ENCODE assay signal across 1 cellular context in the genomic region with DNA sequence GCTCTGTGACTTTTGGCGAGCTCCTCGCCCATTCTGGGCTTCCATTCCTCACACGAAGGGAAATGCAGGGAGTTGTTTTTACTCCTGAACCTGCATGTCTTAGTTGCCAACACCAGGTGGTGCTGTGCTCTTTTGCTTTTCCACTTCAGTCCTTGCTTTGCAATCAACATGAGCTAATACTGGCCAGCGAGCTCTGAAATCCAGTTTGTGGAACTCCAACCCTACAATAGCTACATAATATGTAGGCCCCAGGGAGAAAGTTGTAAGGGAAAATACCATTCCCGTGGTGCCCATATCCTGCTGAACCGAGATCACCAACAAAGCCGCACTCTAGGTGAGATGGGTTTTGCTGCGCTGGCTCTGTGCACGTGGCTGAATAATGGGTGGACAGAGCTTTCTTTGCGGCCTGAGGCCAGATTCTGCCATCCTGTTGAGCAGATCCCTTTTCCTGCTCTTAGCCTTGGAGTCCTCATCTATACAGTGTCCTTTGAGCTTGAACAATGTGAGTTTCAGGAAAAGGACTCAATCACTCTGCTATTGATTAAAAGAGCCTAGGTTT.
TF ChIP-seq lines count a peak whose summit lies in the region.

No MANE protein-coding gene starts in this region.

TF ChIP-seq in K562, 482 proteins besides CTCF, POLR2A, EP300 and RAD21 (continued from another document and continues in another):
- TF ChIP-seq, protein P1, sequence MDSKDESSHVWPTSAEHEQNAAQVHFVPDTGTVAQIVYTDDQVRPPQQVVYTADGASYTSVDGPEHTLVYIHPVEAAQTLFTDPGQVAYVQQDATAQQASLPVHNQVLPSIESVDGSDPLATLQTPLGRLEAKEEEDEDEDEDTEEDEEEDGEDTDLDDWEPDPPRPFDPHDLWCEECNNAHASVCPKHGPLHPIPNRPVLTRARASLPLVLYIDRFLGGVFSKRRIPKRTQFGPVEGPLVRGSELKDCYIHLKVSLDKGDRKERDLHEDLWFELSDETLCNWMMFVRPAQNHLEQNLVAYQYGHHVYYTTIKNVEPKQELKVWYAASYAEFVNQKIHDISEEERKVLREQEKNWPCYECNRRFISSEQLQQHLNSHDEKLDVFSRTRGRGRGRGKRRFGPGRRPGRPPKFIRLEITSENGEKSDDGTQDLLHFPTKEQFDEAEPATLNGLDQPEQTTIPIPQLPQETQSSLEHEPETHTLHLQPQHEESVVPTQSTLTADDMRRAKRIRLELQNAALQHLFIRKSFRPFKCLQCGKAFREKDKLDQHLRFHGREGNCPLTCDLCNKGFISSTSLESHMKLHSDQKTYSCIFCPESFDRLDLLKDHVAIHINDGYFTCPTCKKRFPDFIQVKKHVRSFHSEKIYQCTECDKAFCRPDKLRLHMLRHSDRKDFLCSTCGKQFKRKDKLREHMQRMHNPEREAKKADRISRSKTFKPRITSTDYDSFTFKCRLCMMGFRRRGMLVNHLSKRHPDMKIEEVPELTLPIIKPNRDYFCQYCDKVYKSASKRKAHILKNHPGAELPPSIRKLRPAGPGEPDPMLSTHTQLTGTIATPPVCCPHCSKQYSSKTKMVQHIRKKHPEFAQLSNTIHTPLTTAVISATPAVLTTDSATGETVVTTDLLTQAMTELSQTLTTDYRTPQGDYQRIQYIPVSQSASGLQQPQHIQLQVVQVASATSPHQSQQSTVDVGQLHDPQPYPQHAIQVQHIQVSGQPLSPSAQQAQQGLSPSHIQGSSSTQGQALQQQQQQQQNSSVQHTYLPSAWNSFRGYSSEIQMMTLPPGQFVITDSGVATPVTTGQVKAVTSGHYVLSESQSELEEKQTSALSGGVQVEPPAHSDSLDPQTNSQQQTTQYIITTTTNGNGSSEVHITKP (IDR thresholded peaks at IDR 0.05; ENCODE audit: partially characterized antibody): peak; percentile 4
- TF ChIP-seq, protein P2, sequence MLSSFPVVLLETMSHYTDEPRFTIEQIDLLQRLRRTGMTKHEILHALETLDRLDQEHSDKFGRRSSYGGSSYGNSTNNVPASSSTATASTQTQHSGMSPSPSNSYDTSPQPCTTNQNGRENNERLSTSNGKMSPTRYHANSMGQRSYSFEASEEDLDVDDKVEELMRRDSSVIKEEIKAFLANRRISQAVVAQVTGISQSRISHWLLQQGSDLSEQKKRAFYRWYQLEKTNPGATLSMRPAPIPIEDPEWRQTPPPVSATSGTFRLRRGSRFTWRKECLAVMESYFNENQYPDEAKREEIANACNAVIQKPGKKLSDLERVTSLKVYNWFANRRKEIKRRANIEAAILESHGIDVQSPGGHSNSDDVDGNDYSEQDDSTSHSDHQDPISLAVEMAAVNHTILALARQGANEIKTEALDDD (IDR thresholded peaks at IDR 0.05): 0 out of 2 replicates have a peak, but pooled peaks have one; percentile 17
- TF ChIP-seq SMAD2 (IDR thresholded peaks at IDR 0.05; ENCODE audit: low read depth, low read length) (no peak), HNRNPH1 (optimal IDR thresholded peaks at IDR 0.05; ENCODE audit: low read depth, low read length) (no peak), ZNF79 (CRISPR knock-in tag; IDR thresholded peaks at IDR 0.05; ENCODE audit: low read depth) (no peak), ZNF24 (IDR thresholded peaks at IDR 0.05) (peak; percentile 38; the same call in 1 of the 2 replicates), PHB2 (IDR thresholded peaks at IDR 0.05; ENCODE audit: low read depth) (no peak), ZKSCAN3 (CRISPR knock-in tag; IDR thresholded peaks at IDR 0.05) (no peak), TEAD1 (CRISPR knock-in tag; IDR thresholded peaks at IDR 0.05) (peak; percentile 33 to 65; a peak in 1 of 4 replicates), ZKSCAN8 (CRISPR knock-in tag; IDR thresholded peaks at IDR 0.05) (no peak), MBD2 (IDR thresholded peaks at IDR 0.05; ENCODE audit: borderline replicate concordance, low read depth) (no peak), ZNF785 (CRISPR knock-in tag; IDR thresholded peaks at IDR 0.05) (no peak), ZNF174 (CRISPR knock-in tag; IDR thresholded peaks at IDR 0.05) (peak; percentile 25; the same call in 1 of the 2 replicates), YBX1 (IDR thresholded peaks at IDR 0.05) (no peak), ZNF41 (CRISPR knock-in tag; conservative IDR thresholded peaks at IDR 0.05) (peak; percentile 78; the same call in 1 of the 2 replicates), THRAP3 (IDR thresholded peaks at IDR 0.05; ENCODE audit: borderline replicate concordance) (no peak), ZNF717 (CRISPR knock-in tag; IDR thresholded peaks at IDR 0.05) (no peak), KDM2B (CRISPR knock-in tag; IDR thresholded peaks at IDR 0.05) (no peak), SPI1 (IDR thresholded peaks at IDR 0.05; ENCODE audit: borderline replicate concordance, low read depth, low read length) (0 out of 2 replicates have a peak, but pooled peaks have one; percentile 15), NR2C1 (IDR thresholded peaks at IDR 0.05) (no peak), NR2C1 (tag; IDR thresholded peaks at IDR 0.05) (peak; percentile 56), ZFP30 (CRISPR knock-in tag; IDR thresholded peaks at IDR 0.05; ENCODE audit: borderline replicate concordance) (no peak), PHF21A (IDR thresholded peaks at IDR 0.05; ENCODE audit: borderline replicate concordance, low read depth) (no peak)
- TF ChIP-seq, protein P3, sequence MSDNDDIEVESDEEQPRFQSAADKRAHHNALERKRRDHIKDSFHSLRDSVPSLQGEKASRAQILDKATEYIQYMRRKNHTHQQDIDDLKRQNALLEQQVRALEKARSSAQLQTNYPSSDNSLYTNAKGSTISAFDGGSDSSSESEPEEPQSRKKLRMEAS (CRISPR knock-in tag; IDR thresholded peaks at IDR 0.05): peak; percentile 64
- TF ChIP-seq, protein P4, sequence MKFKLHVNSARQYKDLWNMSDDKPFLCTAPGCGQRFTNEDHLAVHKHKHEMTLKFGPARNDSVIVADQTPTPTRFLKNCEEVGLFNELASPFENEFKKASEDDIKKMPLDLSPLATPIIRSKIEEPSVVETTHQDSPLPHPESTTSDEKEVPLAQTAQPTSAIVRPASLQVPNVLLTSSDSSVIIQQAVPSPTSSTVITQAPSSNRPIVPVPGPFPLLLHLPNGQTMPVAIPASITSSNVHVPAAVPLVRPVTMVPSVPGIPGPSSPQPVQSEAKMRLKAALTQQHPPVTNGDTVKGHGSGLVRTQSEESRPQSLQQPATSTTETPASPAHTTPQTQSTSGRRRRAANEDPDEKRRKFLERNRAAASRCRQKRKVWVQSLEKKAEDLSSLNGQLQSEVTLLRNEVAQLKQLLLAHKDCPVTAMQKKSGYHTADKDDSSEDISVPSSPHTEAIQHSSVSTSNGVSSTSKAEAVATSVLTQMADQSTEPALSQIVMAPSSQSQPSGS (CRISPR knock-in tag; IDR thresholded peaks at IDR 0.05): no peak
- TF ChIP-seq, protein P5, sequence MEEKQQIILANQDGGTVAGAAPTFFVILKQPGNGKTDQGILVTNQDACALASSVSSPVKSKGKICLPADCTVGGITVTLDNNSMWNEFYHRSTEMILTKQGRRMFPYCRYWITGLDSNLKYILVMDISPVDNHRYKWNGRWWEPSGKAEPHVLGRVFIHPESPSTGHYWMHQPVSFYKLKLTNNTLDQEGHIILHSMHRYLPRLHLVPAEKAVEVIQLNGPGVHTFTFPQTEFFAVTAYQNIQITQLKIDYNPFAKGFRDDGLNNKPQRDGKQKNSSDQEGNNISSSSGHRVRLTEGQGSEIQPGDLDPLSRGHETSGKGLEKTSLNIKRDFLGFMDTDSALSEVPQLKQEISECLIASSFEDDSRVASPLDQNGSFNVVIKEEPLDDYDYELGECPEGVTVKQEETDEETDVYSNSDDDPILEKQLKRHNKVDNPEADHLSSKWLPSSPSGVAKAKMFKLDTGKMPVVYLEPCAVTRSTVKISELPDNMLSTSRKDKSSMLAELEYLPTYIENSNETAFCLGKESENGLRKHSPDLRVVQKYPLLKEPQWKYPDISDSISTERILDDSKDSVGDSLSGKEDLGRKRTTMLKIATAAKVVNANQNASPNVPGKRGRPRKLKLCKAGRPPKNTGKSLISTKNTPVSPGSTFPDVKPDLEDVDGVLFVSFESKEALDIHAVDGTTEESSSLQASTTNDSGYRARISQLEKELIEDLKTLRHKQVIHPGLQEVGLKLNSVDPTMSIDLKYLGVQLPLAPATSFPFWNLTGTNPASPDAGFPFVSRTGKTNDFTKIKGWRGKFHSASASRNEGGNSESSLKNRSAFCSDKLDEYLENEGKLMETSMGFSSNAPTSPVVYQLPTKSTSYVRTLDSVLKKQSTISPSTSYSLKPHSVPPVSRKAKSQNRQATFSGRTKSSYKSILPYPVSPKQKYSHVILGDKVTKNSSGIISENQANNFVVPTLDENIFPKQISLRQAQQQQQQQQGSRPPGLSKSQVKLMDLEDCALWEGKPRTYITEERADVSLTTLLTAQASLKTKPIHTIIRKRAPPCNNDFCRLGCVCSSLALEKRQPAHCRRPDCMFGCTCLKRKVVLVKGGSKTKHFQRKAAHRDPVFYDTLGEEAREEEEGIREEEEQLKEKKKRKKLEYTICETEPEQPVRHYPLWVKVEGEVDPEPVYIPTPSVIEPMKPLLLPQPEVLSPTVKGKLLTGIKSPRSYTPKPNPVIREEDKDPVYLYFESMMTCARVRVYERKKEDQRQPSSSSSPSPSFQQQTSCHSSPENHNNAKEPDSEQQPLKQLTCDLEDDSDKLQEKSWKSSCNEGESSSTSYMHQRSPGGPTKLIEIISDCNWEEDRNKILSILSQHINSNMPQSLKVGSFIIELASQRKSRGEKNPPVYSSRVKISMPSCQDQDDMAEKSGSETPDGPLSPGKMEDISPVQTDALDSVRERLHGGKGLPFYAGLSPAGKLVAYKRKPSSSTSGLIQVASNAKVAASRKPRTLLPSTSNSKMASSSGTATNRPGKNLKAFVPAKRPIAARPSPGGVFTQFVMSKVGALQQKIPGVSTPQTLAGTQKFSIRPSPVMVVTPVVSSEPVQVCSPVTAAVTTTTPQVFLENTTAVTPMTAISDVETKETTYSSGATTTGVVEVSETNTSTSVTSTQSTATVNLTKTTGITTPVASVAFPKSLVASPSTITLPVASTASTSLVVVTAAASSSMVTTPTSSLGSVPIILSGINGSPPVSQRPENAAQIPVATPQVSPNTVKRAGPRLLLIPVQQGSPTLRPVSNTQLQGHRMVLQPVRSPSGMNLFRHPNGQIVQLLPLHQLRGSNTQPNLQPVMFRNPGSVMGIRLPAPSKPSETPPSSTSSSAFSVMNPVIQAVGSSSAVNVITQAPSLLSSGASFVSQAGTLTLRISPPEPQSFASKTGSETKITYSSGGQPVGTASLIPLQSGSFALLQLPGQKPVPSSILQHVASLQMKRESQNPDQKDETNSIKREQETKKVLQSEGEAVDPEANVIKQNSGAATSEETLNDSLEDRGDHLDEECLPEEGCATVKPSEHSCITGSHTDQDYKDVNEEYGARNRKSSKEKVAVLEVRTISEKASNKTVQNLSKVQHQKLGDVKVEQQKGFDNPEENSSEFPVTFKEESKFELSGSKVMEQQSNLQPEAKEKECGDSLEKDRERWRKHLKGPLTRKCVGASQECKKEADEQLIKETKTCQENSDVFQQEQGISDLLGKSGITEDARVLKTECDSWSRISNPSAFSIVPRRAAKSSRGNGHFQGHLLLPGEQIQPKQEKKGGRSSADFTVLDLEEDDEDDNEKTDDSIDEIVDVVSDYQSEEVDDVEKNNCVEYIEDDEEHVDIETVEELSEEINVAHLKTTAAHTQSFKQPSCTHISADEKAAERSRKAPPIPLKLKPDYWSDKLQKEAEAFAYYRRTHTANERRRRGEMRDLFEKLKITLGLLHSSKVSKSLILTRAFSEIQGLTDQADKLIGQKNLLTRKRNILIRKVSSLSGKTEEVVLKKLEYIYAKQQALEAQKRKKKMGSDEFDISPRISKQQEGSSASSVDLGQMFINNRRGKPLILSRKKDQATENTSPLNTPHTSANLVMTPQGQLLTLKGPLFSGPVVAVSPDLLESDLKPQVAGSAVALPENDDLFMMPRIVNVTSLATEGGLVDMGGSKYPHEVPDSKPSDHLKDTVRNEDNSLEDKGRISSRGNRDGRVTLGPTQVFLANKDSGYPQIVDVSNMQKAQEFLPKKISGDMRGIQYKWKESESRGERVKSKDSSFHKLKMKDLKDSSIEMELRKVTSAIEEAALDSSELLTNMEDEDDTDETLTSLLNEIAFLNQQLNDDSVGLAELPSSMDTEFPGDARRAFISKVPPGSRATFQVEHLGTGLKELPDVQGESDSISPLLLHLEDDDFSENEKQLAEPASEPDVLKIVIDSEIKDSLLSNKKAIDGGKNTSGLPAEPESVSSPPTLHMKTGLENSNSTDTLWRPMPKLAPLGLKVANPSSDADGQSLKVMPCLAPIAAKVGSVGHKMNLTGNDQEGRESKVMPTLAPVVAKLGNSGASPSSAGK (IDR thresholded peaks at IDR 0.05): peak; percentile 78
- TF ChIP-seq, protein P6, sequence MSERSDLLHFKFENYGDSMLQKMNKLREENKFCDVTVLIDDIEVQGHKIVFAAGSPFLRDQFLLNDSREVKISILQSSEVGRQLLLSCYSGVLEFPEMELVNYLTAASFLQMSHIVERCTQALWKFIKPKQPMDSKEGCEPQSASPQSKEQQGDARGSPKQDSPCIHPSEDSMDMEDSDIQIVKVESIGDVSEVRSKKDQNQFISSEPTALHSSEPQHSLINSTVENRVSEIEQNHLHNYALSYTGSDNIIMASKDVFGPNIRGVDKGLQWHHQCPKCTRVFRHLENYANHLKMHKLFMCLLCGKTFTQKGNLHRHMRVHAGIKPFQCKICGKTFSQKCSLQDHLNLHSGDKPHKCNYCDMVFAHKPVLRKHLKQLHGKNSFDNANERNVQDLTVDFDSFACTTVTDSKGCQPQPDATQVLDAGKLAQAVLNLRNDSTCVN (CRISPR knock-in tag; IDR thresholded peaks at IDR 0.05): no peak
- TF ChIP-seq, protein P7, sequence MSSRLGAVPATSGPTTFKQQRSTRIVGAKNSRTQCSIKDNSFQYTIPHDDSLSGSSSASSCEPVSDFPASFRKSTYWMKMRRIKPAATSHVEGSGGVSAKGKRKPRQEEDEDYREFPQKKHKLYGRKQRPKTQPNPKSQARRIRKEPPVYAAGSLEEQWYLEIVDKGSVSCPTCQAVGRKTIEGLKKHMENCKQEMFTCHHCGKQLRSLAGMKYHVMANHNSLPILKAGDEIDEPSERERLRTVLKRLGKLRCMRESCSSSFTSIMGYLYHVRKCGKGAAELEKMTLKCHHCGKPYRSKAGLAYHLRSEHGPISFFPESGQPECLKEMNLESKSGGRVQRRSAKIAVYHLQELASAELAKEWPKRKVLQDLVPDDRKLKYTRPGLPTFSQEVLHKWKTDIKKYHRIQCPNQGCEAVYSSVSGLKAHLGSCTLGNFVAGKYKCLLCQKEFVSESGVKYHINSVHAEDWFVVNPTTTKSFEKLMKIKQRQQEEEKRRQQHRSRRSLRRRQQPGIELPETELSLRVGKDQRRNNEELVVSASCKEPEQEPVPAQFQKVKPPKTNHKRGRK (tag; IDR thresholded peaks at IDR 0.05): no peak
- TF ChIP-seq, protein P8, sequence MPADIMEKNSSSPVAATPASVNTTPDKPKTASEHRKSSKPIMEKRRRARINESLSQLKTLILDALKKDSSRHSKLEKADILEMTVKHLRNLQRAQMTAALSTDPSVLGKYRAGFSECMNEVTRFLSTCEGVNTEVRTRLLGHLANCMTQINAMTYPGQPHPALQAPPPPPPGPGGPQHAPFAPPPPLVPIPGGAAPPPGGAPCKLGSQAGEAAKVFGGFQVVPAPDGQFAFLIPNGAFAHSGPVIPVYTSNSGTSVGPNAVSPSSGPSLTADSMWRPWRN (IDR thresholded peaks at IDR 0.05; ENCODE audit: low read depth): no peak
- TF ChIP-seq, protein P9, sequence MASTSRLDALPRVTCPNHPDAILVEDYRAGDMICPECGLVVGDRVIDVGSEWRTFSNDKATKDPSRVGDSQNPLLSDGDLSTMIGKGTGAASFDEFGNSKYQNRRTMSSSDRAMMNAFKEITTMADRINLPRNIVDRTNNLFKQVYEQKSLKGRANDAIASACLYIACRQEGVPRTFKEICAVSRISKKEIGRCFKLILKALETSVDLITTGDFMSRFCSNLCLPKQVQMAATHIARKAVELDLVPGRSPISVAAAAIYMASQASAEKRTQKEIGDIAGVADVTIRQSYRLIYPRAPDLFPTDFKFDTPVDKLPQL (IDR thresholded peaks at IDR 0.05; ENCODE audit: extremely low read depth, insufficient read length): no peak
